9 cellular contexts compared by ENCODE assay signal in genomic region chr5:10577371-10578291, GRCh38. TPM values are rescaled to one million over a fixed set of nuclear protein-coding genes. Genes with fewer than 3 reads are reported as not detected.
DNase-seq lines count a peak whose midpoint lies in the region; ATAC-seq, FAIRE-seq and TF ChIP-seq lines count a peak whose summit lies in the region.
"Had no signal": no experiment of that assay in that cellular context is flagged by ENCODE, and none has a peak within 500 bp of the region (broad histone marks: within the 10 kb centered on the region; RNA-seq: fewer than 3 reads in every experiment).

No MANE protein-coding gene starts in this region.

- no peaks in the 10 kb centered on the region for H3K27me3 ChIP-seq in GM12878 (replicated peaks in 1 of 2; ENCODE audit: control insufficient read depth in 2 of 2, insufficient read depth in 2 of 2, low read length in 1 of 2)
- no peaks in the 10 kb centered on the region for H3K27me3 ChIP-seq in gastrocnemius medialis
- H3K27me3 ChIP-seq in WERI-Rb-1 (ENCODE audit: insufficient read depth, low read depth, severe bottlenecking), result no peaks in the 10 kb centered on the region

- SMC1A ChIA-PET in GM12878 (lab: Charles Lee; ENCODE audit: uncharacterized antibody, unreplicated experiment), result interaction anchor here (0.6 to 5.9 kb wide), 18 partner anchors 9 to 125 kb away, joined by 4 to 73 read pairs (median 7); no protein-coding TSS in a partner anchor

- TF ChIP-seq CTCF in GM12878 (IDR thresholded peaks at IDR 0.05 in 2 of 3, conservative IDR thresholded peaks at IDR 0.05 in 1 of 3; ENCODE audit: control insufficient read depth in 2 of 3, extremely low read depth in 1 of 3, insufficient read depth in 1 of 3, low read depth in 3 of 3, low read length in 3 of 3) (no peak), gastrocnemius medialis (IDR thresholded peaks at IDR 0.05 in 4 of 5, conservative IDR thresholded peaks at IDR 0.05 in 1 of 5) (no peak), WERI-Rb-1 (IDR thresholded peaks at IDR 0.05; ENCODE audit: low read depth, low read length) (no peak)

- H3K4me3 ChIP-seq in GM12878, result peak overlapping the region; percentile 46; the same call in 1 of the 2 replicates
- H3K4me3 ChIP-seq in gastrocnemius medialis, result no peak overlapping the region
- no peak overlapping the region for H3K4me3 ChIP-seq in WERI-Rb-1 (ENCODE audit: low read depth, low read length)

- no TSS peak for BruUV-seq in GM12878 (replicated peaks; lab: Mats Ljungman, UMichigan)

- RAD21 ChIA-PET in GM12878 (lab: Charles Lee; ENCODE audit: unreplicated experiment), result interaction anchor here (0.7 to 6.1 kb wide), 24 partner anchors 9 to 122 kb away, joined by 3 to 54 read pairs (median 5); partner anchors contain the start of gene ANKRD33B

- WGBS in GM12878 (ENCODE audit: insufficient coverage, insufficient replicate concordance, low lambda C conversion rate, missing lambda C conversion rate), result 36% methylated on average over 18 of the region's 18 CpGs

- no peak; the same call in 1 of the 2 replicates for TF ChIP-seq POLR2A in GM12878 (IDR thresholded peaks at IDR 0.05; ENCODE audit: low read depth, low read length)
- no peak for TF ChIP-seq POLR2A in gastrocnemius medialis (IDR thresholded peaks at IDR 0.05)

- H3K4me1 ChIP-seq in GM12878 (ENCODE audit: control insufficient read depth, insufficient read depth, low read length) (peaks cover 64% of the 10 kb centered on the region), gastrocnemius medialis (peaks cover 32 to 48% of the 10 kb centered on the region in 2 donors)

- peaks cover 92% of the 10 kb centered on the region for H3K79me2 ChIP-seq in GM12878 (ENCODE audit: control insufficient read depth, insufficient read depth, low read length)

- FAIRE-seq in GM12878 (lab: Jason Lieb, UNC), result peak; percentile 18
- FAIRE-seq: islet of Langerhans had no signal

- H3K36me3 ChIP-seq in GM12878 (ENCODE audit: control insufficient read depth in 2 of 2, insufficient read depth in 2 of 2, low read length in 1 of 2) (peaks cover 8% of the 10 kb centered on the region in 2 experiments), gastrocnemius medialis (no peaks in the 10 kb centered on the region), WERI-Rb-1 (peaks cover 43% of the 10 kb centered on the region)

- no peaks in the 10 kb centered on the region for H3K9me3 ChIP-seq in GM12878 (replicated peaks; ENCODE audit: control insufficient read depth, insufficient read depth, low read length)
- H3K9me3 ChIP-seq in gastrocnemius medialis, result no peaks in the 10 kb centered on the region
- H3K9me3 ChIP-seq in WERI-Rb-1 (ENCODE audit: severe bottlenecking), result no peaks in the 10 kb centered on the region

- H2AFZ ChIP-seq in GM12878 (ENCODE audit: control insufficient read depth, low read depth, low read length), result no peak overlapping the region

- peak overlapping the region; percentile 48 for H3K9ac ChIP-seq in GM12878 (ENCODE audit: control insufficient read depth, insufficient read depth, low read length)

- H3K27ac ChIP-seq in GM12878 (ENCODE audit: control insufficient read depth, insufficient read depth) (peak overlapping the region; percentile 77), gastrocnemius medialis (peak overlapping the region in 3 of 4 donors; percentile 64 to 84 (median 77)), WERI-Rb-1 (no peak overlapping the region)

- DNase-seq in GM12878 (ENCODE audit: low read depth, low spot score) (no peak), gastrocnemius medialis (peak in 1 of 2 donors; percentile 45), OCI-M2 (lab: John Stamatoyannopoulos, UW; ENCODE audit: unreplicated experiment) (no peak), NCI-H1048 (lab: John Stamatoyannopoulos, UW) (no peak), WERI-Rb-1 (no peak), inferior parietal cortex (ENCODE audit: extremely low spot score) (no peak)

- CTCF ChIA-PET in GM12878 (lab: Yijun Ruan, JAX), result interaction anchor here (0.6 to 5.1 kb wide), 23 partner anchors 9 to 125 kb away, joined by 3 to 83 read pairs (median 7); no protein-coding TSS in a partner anchor

- intact Hi-C loops in GM12878 (cut with micrococcal nuclease; ENCODE audit: unreplicated experiment), result loop anchor here (1.0 to 10.0 kb wide), 4 partner anchors 13 to 223 kb away; partner anchors contain the start of genes ANKRD33B and MARCHF6
- intact Hi-C loops in gastrocnemius medialis (cut with DNase I; ENCODE audit: low total_unique reads), result no loop called here

- TF ChIP-seq RAD21 in GM12878 (IDR thresholded peaks at IDR 0.05; ENCODE audit: insufficient read depth, low read depth, low read length), result no peak

- in situ Hi-C loops in GM12878 (cut with MboI), result no loop called here
- in situ Hi-C loops in gastrocnemius medialis (cut with MboI; ENCODE audit: low sequenced_read_pairs in 4 of 4), result no loop called here

- POLR2A ChIA-PET in GM12878 (lab: Charles Lee), result interaction anchor here (0.6 to 5.3 kb wide), 11 partner anchors 7 to 58 kb away, joined by 3 to 53 read pairs (median 7); partner anchors contain the start of gene ANKRD33B

- ATAC-seq in GM19025 (IDR thresholded peaks at IDR 0.05; ENCODE audit: low read depth, unreplicated experiment), result peak; percentile 63
- peak; percentile 48 for ATAC-seq in HG02981 (IDR thresholded peaks at IDR 0.05; ENCODE audit: unreplicated experiment)
- ATAC-seq in GM12878, result peak; percentile 68
- ATAC-seq in gastrocnemius medialis, result peak; percentile 90 to 95

- no peak for TF ChIP-seq EP300 in GM12878 (IDR thresholded peaks at IDR 0.05; ENCODE audit: borderline replicate concordance in 1 of 2, control insufficient read depth in 1 of 2, low read depth in 2 of 2, low read length in 2 of 2)

- H4K20me1 ChIP-seq in GM12878 (ENCODE audit: control insufficient read depth, insufficient read depth), result peaks cover 3% of the 10 kb centered on the region; the same call in 1 of the 2 replicates

- H3K4me2 ChIP-seq in GM12878 (ENCODE audit: control insufficient read depth, insufficient read depth), result peak overlapping the region; percentile 80

TF ChIP-seq in GM12878, 131 proteins besides CTCF, POLR2A, EP300 and RAD21 (continues in another document):
- TF ChIP-seq ETV6 (conservative IDR thresholded peaks at IDR 0.05 in 1 of 2, IDR thresholded peaks at IDR 0.05 in 1 of 2; ENCODE audit: borderline replicate concordance in 1 of 2, low read depth in 1 of 2), result 0 out of 4 replicates have a peak, but pooled peaks of 1 of the 2 experiments have one; percentile 9
- peak; percentile 78 for TF ChIP-seq MEF2A (IDR thresholded peaks at IDR 0.05; ENCODE audit: insufficient read depth, low read depth, low read length)
- no peak for TF ChIP-seq JUND (IDR thresholded peaks at IDR 0.05; ENCODE audit: low read depth, low read length)
- TF ChIP-seq IKZF1 (conservative IDR thresholded peaks at IDR 0.05), result peak; percentile 57
- TF ChIP-seq TBL1XR1 (IDR thresholded peaks at IDR 0.05; ENCODE audit: low read depth, low read length), result no peak
- no peak for TF ChIP-seq IRF5 (IDR thresholded peaks at IDR 0.05; ENCODE audit: borderline replicate concordance)
- peak; percentile 17; the same call in 1 of the 2 replicates for TF ChIP-seq FOXM1 (IDR thresholded peaks at IDR 0.05; ENCODE audit: low read depth, low read length)
- TF ChIP-seq ATF2 (IDR thresholded peaks at IDR 0.05; ENCODE audit: low read length), result 0 out of 2 replicates have a peak, but pooled peaks have one; percentile 45

RNA-seq across cellular contexts. Expression of gene ANKRD33B, which starts 13.8 kb away (rescaled TPM):
- 51.1 and 53.7 TPM in 2 replicates for total RNA-seq in GM12878 (2013; cell fraction: nucleolus; rRNA removed)
- total RNA-seq in GM12878 (2014; rRNA removed) (17.0 and 18.6 TPM in 2 replicates), GM12878 (2014; rRNA removed; fragmentation: Illumina TruSeq; extraction: Trizol) (20.3 and 20.4 TPM in 2 replicates), GM12878 (2021) (58.4 and 61.6 TPM in 2 replicates), gastrocnemius medialis (10 to 100 TPM in 2 of 4 donors, 1 to 10 TPM in 2; 2.2 to 38.9 (median 15.1) TPM)
- polyA plus RNA-seq in GM12878 (2011; ENCODE audit: low read depth), result 12.2 TPM
- polyA plus RNA-seq in GM12878 (2011; rRNA removed) (11.0 and 12.7 TPM in 2 replicates), GM12878 (2014; fragmentation: Illumina TruSeq; extraction: Trizol) (22.7 and 27.0 TPM in 2 replicates), GM12878 (2014; fragmentation: Nextera tagmentation; extraction: Ambion mirVana) (1 to 10 TPM; 5.9 to 6.1 TPM), GM12878 (2014; rRNA removed) (19.6 and 20.7 TPM in 2 replicates), GM12878 (2016; fragmentation: Nextera tagmentation; extraction: Ambion mirVana) (1 to 10 TPM; 4.9 to 9.5 TPM)
- polyA plus RNA-seq in GM12878 (2011; cell fraction: cytosol; rRNA removed), result 16.9 and 17.7 TPM in 2 replicates
- polyA plus RNA-seq in GM12878 (2011; cell fraction: nucleus; rRNA removed), result 24.0 and 29.2 TPM in 2 replicates
- 19.6 TPM in 2 replicates for polyA plus RNA-seq in GM12878 (2012)
- 42.2 and 53.6 TPM in 2 replicates for polyA minus RNA-seq in GM12878 (2011; rRNA and poly(A)+ RNA removed)
- polyA minus RNA-seq in GM12878 (2011; cell fraction: cytosol; rRNA and poly(A)+ RNA removed), result 28.3 and 29.6 TPM in 2 replicates
- polyA minus RNA-seq in GM12878 (2011; cell fraction: nucleus; rRNA and poly(A)+ RNA removed), result 13.7 and 27.7 TPM in 2 replicates
